In the genomic region with DNA sequence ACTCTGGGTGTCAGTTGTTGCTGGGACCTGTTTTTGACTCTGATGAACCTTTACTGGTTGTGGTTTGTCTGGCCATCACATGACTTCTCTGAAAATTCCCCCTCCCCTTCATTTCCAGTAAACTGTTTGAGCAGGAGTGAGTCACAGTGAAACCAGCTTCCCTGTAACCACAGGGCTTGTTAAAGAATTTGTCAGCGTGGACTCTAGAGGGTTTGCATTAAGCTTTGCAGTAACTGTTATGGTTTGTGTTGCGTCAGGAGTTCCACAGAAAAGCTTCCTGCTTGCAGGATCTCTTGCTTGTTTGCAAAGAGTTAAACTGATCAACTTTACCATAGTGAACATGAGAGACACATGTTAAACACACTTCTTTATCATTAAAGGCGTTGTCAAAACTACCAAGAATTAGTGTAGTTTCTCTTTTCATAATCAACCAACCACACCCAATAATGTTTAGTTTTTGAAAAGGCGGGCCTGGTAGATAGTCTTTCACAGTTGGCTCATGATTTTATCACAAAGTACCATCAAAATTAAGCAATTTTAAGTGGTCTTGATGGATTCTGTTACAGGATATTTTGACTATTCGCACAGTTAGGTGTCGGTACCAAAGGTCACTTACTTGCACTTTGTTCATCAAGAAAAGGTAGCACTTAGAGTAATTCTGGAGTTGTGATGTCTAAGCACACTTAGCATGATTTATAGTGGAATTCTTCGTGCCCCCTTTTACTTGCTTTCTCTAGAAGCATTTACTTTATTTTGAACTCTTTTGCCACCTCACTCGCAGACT, we compare ENCODE assay signal across 1 cellular context.
TF ChIP-seq lines count a peak whose summit lies in the region.

No MANE protein-coding gene starts in this region.

TF ChIP-seq in GM12878, 131 proteins besides CTCF, POLR2A, EP300 and RAD21 (continued from another document and continues in another):
- TF ChIP-seq, protein P1, sequence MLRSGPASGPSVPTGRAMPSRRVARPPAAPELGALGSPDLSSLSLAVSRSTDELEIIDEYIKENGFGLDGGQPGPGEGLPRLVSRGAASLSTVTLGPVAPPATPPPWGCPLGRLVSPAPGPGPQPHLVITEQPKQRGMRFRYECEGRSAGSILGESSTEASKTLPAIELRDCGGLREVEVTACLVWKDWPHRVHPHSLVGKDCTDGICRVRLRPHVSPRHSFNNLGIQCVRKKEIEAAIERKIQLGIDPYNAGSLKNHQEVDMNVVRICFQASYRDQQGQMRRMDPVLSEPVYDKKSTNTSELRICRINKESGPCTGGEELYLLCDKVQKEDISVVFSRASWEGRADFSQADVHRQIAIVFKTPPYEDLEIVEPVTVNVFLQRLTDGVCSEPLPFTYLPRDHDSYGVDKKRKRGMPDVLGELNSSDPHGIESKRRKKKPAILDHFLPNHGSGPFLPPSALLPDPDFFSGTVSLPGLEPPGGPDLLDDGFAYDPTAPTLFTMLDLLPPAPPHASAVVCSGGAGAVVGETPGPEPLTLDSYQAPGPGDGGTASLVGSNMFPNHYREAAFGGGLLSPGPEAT (IDR thresholded peaks at IDR 0.05; ENCODE audit: low read depth): peak; percentile 99
- TF ChIP-seq MTA3 (IDR thresholded peaks at IDR 0.05; ENCODE audit: borderline replicate concordance, low read length) (peak; percentile 96), ZNF207 (IDR thresholded peaks at IDR 0.05; ENCODE audit: borderline replicate concordance) (peak; percentile 79; the same call in 1 of the 2 replicates), TARDBP (IDR thresholded peaks at IDR 0.05; ENCODE audit: borderline replicate concordance) (peak; percentile 57; the same call in 1 of the 2 replicates), RB1 (IDR thresholded peaks at IDR 0.05; ENCODE audit: borderline replicate concordance) (peak; percentile 58; the same call in 1 of the 2 replicates), YY1 (IDR thresholded peaks at IDR 0.05; ENCODE audit: low read depth, low read length) (no peak), NR2F1 (conservative IDR thresholded peaks at IDR 0.05) (peak; percentile 85), POLR2AphosphoS2 (IDR thresholded peaks at IDR 0.05; ENCODE audit: low read depth, low read length) (no peak), RELA (IDR thresholded peaks at IDR 0.05; ENCODE audit: borderline replicate concordance, partially characterized antibody) (peak; percentile 100), ZBED1 (IDR thresholded peaks at IDR 0.05; ENCODE audit: borderline replicate concordance) (peak; percentile 90; the same call in 1 of the 2 replicates), BMI1 (IDR thresholded peaks at IDR 0.05; ENCODE audit: borderline replicate concordance) (peak; percentile 86), NRF1 (conservative IDR thresholded peaks at IDR 0.05; ENCODE audit: low read depth, low read length) (no peak), KDM1A (IDR thresholded peaks at IDR 0.05; ENCODE audit: borderline replicate concordance) (no peak), SPI1 (IDR thresholded peaks at IDR 0.05; ENCODE audit: borderline replicate concordance, insufficient read depth, low read depth, low read length) (no peak), TCF3 (IDR thresholded peaks at IDR 0.05; ENCODE audit: borderline replicate concordance, insufficient read depth, low read depth, low read length) (peak; percentile 81; the same call in 1 of the 2 replicates), PBX3 (IDR thresholded peaks at IDR 0.05; ENCODE audit: insufficient replicate concordance, low read depth, low read length) (no peak), GABPA (IDR thresholded peaks at IDR 0.05; ENCODE audit: low read depth) (peak; percentile 58; the same call in 1 of the 2 replicates), RBBP5 (conservative IDR thresholded peaks at IDR 0.05) (no peak), ZNF274 (IDR thresholded peaks at IDR 0.05; ENCODE audit: insufficient read depth, insufficient read length) (no peak), ZNF687 (IDR thresholded peaks at IDR 0.05) (no peak; the same call in none of the 2 replicates)
- TF ChIP-seq, protein P2, sequence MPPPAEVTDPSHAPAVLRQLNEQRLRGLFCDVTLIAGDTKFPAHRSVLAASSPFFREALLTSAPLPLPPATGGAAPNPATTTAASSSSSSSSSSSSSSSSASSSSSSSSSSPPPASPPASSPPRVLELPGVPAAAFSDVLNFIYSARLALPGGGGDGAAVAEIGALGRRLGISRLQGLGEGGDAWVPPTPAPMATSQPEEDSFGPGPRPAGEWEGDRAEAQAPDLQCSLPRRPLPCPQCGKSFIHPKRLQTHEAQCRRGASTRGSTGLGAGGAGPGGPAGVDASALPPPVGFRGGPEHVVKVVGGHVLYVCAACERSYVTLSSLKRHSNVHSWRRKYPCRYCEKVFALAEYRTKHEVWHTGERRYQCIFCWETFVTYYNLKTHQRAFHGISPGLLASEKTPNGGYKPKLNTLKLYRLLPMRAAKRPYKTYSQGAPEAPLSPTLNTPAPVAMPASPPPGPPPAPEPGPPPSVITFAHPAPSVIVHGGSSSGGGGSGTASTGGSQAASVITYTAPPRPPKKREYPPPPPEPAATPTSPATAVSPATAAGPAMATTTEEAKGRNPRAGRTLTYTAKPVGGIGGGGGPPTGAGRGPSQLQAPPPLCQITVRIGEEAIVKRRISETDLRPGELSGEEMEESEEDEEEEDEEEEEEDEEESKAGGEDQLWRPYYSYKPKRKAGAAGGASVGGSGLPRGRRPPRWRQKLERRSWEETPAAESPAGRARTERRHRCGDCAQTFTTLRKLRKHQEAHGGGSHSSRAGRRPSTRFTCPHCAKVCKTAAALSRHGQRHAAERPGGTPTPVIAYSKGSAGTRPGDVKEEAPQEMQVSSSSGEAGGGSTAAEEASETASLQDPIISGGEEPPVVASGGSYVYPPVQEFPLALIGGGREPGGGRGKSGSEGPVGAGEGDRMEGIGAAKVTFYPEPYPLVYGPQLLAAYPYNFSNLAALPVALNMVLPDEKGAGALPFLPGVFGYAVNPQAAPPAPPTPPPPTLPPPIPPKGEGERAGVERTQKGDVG (CRISPR knock-in tag; IDR thresholded peaks at IDR 0.05): no peak
- TF ChIP-seq, protein P3, sequence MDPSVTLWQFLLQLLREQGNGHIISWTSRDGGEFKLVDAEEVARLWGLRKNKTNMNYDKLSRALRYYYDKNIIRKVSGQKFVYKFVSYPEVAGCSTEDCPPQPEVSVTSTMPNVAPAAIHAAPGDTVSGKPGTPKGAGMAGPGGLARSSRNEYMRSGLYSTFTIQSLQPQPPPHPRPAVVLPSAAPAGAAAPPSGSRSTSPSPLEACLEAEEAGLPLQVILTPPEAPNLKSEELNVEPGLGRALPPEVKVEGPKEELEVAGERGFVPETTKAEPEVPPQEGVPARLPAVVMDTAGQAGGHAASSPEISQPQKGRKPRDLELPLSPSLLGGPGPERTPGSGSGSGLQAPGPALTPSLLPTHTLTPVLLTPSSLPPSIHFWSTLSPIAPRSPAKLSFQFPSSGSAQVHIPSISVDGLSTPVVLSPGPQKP (IDR thresholded peaks at IDR 0.05; ENCODE audit: low read depth, low read length): no peak
- TF ChIP-seq, protein P4, sequence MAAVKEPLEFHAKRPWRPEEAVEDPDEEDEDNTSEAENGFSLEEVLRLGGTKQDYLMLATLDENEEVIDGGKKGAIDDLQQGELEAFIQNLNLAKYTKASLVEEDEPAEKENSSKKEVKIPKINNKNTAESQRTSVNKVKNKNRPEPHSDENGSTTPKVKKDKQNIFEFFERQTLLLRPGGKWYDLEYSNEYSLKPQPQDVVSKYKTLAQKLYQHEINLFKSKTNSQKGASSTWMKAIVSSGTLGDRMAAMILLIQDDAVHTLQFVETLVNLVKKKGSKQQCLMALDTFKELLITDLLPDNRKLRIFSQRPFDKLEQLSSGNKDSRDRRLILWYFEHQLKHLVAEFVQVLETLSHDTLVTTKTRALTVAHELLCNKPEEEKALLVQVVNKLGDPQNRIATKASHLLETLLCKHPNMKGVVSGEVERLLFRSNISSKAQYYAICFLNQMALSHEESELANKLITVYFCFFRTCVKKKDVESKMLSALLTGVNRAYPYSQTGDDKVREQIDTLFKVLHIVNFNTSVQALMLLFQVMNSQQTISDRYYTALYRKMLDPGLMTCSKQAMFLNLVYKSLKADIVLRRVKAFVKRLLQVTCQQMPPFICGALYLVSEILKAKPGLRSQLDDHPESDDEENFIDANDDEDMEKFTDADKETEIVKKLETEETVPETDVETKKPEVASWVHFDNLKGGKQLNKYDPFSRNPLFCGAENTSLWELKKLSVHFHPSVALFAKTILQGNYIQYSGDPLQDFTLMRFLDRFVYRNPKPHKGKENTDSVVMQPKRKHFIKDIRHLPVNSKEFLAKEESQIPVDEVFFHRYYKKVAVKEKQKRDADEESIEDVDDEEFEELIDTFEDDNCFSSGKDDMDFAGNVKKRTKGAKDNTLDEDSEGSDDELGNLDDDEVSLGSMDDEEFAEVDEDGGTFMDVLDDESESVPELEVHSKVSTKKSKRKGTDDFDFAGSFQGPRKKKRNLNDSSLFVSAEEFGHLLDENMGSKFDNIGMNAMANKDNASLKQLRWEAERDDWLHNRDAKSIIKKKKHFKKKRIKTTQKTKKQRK (IDR thresholded peaks at IDR 0.05; ENCODE audit: low read depth, low read length): no peak
- TF ChIP-seq, protein P5, sequence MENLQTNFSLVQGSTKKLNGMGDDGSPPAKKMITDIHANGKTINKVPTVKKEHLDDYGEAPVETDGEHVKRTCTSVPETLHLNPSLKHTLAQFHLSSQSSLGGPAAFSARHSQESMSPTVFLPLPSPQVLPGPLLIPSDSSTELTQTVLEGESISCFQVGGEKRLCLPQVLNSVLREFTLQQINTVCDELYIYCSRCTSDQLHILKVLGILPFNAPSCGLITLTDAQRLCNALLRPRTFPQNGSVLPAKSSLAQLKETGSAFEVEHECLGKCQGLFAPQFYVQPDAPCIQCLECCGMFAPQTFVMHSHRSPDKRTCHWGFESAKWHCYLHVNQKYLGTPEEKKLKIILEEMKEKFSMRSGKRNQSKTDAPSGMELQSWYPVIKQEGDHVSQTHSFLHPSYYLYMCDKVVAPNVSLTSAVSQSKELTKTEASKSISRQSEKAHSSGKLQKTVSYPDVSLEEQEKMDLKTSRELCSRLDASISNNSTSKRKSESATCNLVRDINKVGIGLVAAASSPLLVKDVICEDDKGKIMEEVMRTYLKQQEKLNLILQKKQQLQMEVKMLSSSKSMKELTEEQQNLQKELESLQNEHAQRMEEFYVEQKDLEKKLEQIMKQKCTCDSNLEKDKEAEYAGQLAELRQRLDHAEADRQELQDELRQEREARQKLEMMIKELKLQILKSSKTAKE (IDR thresholded peaks at IDR 0.05; ENCODE audit: low read depth, poor library complexity, severe bottlenecking): peak; percentile 99
- TF ChIP-seq, protein P6, sequence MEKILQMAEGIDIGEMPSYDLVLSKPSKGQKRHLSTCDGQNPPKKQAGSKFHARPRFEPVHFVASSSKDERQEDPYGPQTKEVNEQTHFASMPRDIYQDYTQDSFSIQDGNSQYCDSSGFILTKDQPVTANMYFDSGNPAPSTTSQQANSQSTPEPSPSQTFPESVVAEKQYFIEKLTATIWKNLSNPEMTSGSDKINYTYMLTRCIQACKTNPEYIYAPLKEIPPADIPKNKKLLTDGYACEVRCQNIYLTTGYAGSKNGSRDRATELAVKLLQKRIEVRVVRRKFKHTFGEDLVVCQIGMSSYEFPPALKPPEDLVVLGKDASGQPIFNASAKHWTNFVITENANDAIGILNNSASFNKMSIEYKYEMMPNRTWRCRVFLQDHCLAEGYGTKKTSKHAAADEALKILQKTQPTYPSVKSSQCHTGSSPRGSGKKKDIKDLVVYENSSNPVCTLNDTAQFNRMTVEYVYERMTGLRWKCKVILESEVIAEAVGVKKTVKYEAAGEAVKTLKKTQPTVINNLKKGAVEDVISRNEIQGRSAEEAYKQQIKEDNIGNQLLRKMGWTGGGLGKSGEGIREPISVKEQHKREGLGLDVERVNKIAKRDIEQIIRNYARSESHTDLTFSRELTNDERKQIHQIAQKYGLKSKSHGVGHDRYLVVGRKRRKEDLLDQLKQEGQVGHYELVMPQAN (conservative IDR thresholded peaks at IDR 0.05): 0 out of 2 replicates have a peak, but pooled peaks have one; percentile 57
